Comparison of ENCODE assay signal across 14 cellular contexts in genomic region chr1:13585996-13586395, GRCh38. TPM values are rescaled to one million over a fixed set of nuclear protein-coding genes. Genes with fewer than 3 reads are reported as not detected.
DNase-seq lines count a peak whose midpoint lies in the region; TF ChIP-seq lines count a peak whose summit lies in the region.
"Had no signal": no experiment of that assay in that cellular context is flagged by ENCODE, and none has a peak within 500 bp of the region (broad histone marks: within the 10 kb centered on the region; RNA-seq: fewer than 3 reads in every experiment).

No MANE protein-coding gene starts in this region.

- DNase-seq in GM03348 (ENCODE audit: low spot score) = peak; percentile 5
- DNase-seq in osteocyte (ENCODE audit: extremely low spot score, unreplicated experiment) = no peak
- no peak for DNase-seq in stimulated activated CD4-positive, alpha-beta T cell treated with anti-CD3 and anti-CD28 coated beads, Interleukin-2, amount 100 ng/mL, for 48 hours
- no peak for DNase-seq in NCI-H1436 treated with DMSO at 0.1 percent for 48 hours (lab: John Stamatoyannopoulos, UW)
- DNase-seq in brain microvascular endothelial cell = no peak
- DNase-seq: activated naive CD4-positive, alpha-beta T cell treated with anti-CD3 and anti-CD28 coated beads for 36 hours; NCI-H1436; PC-3; stimulated activated CD4-positive, alpha-beta T cell treated with anti-CD3 and anti-CD28 coated beads, Interleukin-4, amount 100 ng/mL, for 4 hours; WERI-Rb-1 had no signal

- H3K9me3 Mint-ChIP-seq in brain (peaks cover 0 to 3% (median 0%) of the 10 kb centered on the region in 5 experiments), osteocyte (ENCODE audit: unreplicated experiment) (peaks cover 6% of the 10 kb centered on the region)
- H3K9me3 Mint-ChIP-seq: activated naive CD4-positive, alpha-beta T cell treated with anti-CD3 and anti-CD28 coated beads for 36 hours; stimulated activated memory B cell treated with anti-CD40 and anti-IgM and Interleukin-4, amounts not matched to agents 10 μg/mL and 1 μg/mL and 100 μg/mL, for 72 hours had no signal

- H3K4me3 ChIP-seq in iPS-18c (ENCODE audit: insufficient read depth, low read depth, low read length) (peak overlapping the region; percentile 85; the same call in 1 of the 2 replicates), skin epidermis (peak overlapping the region in 1 of 7 experiments; percentile 40), brain microvascular endothelial cell (ENCODE audit: low read depth, low read length) (no peak overlapping the region)

- TF ChIP-seq CTCF in brain (conservative IDR thresholded peaks at IDR 0.05) = no peak
- TF ChIP-seq CTCF in osteocyte (IDR thresholded peaks at IDR 0.05) = no peak
- no peak for TF ChIP-seq CTCF in brain microvascular endothelial cell (IDR thresholded peaks at IDR 0.05; ENCODE audit: low read depth, low read length, missing control alignments)

- H3K4me3 Mint-ChIP-seq in brain (peak overlapping the region; percentile 81 to 93 (median 91)), osteocyte (ENCODE audit: unreplicated experiment) (no peak overlapping the region)
- H3K4me3 Mint-ChIP-seq: activated naive CD4-positive, alpha-beta T cell treated with anti-CD3 and anti-CD28 coated beads for 36 hours; stimulated activated memory B cell treated with anti-CD40 and anti-IgM and Interleukin-4, amounts not matched to agents 10 μg/mL and 1 μg/mL and 100 μg/mL, for 72 hours had no signal

- no peaks in the 10 kb centered on the region for H3K9me3 ChIP-seq in iPS-18c (ENCODE audit: control insufficient read depth, insufficient read depth, low read length)

- peak overlapping the region in 19 of 21 experiments; percentile 32 to 93 (median 83) for H3K27ac ChIP-seq in skin epidermis
- H3K27ac ChIP-seq in brain microvascular endothelial cell = no peak overlapping the region
- H3K27ac ChIP-seq: WERI-Rb-1 had no signal

- no peaks in the 10 kb centered on the region for H3K36me3 ChIP-seq in brain microvascular endothelial cell (replicated peaks)
- H3K36me3 ChIP-seq: WERI-Rb-1 had no signal

- H3K27me3 Mint-ChIP-seq in brain = peaks cover 12% of the 10 kb centered on the region
- peaks cover 21% of the 10 kb centered on the region for H3K27me3 Mint-ChIP-seq in osteocyte (ENCODE audit: unreplicated experiment)

- H3K4me1 Mint-ChIP-seq in brain (peaks cover 83% of the 10 kb centered on the region), osteocyte (ENCODE audit: unreplicated experiment) (no peaks in the 10 kb centered on the region)

- H3K36me3 Mint-ChIP-seq in brain = peaks cover 7% of the 10 kb centered on the region
- no peaks in the 10 kb centered on the region for H3K36me3 Mint-ChIP-seq in osteocyte (ENCODE audit: unreplicated experiment)
- H3K36me3 Mint-ChIP-seq: stimulated activated memory B cell treated with anti-CD40 and anti-IgM and Interleukin-4, amounts not matched to agents 10 μg/mL and 1 μg/mL and 100 μg/mL, for 72 hours had no signal

- peak overlapping the region; percentile 86 to 97 (median 95) for H3K27ac Mint-ChIP-seq in brain
- no peak overlapping the region for H3K27ac Mint-ChIP-seq in osteocyte (ENCODE audit: unreplicated experiment)
- H3K27ac Mint-ChIP-seq: activated naive CD4-positive, alpha-beta T cell treated with anti-CD3 and anti-CD28 coated beads for 36 hours; stimulated activated memory B cell treated with anti-CD40 and anti-IgM and Interleukin-4, amounts not matched to agents 10 μg/mL and 1 μg/mL and 100 μg/mL, for 72 hours had no signal

- peaks cover 3% of the 10 kb centered on the region for H3K27me3 ChIP-seq in brain microvascular endothelial cell (replicated peaks)

- in situ Hi-C loops in brain microvascular endothelial cell (cut with HindIII; ENCODE audit: low pct_ligation_motif_present, low sequenced_read_pairs) = no loop called here

RNA-seq across cellular contexts. Expression of gene PDPN, which starts 2.4 kb away (rescaled TPM):
- polyA plus RNA-seq in brain (ENCODE audit: insufficient read depth, low read depth, low replicate concordance) = 14.9 TPM
- total RNA-seq in osteocyte = not detected in 2 replicates
- total RNA-seq: activated naive CD4-positive, alpha-beta T cell treated with anti-CD3 and anti-CD28 coated beads for 36 hours had no signal
